In the genomic region with DNA sequence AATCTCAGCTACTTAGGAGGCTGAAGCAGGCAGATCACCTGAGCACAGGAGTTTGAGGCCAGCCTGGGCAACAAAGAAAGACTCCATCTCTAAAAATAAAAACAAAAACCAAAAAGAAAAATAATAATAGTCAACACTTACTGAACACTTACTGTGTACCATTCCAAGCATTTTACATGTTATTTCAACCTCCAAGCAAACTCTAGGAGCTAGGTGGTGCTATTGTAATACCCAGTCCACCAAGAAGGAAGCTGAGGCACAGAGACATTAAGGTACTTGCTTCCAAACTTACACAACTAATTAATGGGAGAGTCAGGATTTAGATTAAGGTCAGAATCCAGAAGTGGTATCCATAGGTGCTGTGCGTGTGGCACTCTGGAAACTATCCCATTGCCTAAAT, we compare ENCODE assay signal across 10 cellular contexts. TPM values are rescaled to one million over a fixed set of nuclear protein-coding genes. Genes with fewer than 3 reads are reported as not detected.
DNase-seq lines count a peak whose midpoint lies in the region; ATAC-seq, FAIRE-seq and TF ChIP-seq lines count a peak whose summit lies in the region.
"Had no signal": no experiment of that assay in that cellular context is flagged by ENCODE, and none has a peak within 500 bp of the region (broad histone marks: within the 10 kb centered on the region; RNA-seq: fewer than 3 reads in every experiment).

No MANE protein-coding gene starts in this region.

- no peak overlapping the region for H3K4me2 ChIP-seq in IMR-90 (ENCODE audit: low read depth, low read length)
- no peak overlapping the region for H3K4me2 ChIP-seq in astrocyte (ENCODE audit: low read length)

- BruUV-seq in IMR-90 (replicated peaks; lab: Mats Ljungman, UMichigan) = no TSS peak

- in situ Hi-C loops in IMR-90 (cut with MboI; ENCODE audit: low sequenced_read_pairs) = loop anchor here (10.0 kb wide), 1 partner anchor 263 kb away; no protein-coding TSS in a partner anchor

- H3K23ac ChIP-seq in IMR-90 (ENCODE audit: low read depth, low read length) = no peak overlapping the region

- H4K8ac ChIP-seq in IMR-90 (ENCODE audit: low read depth in 2 of 2, low read length in 2 of 2) = no peak overlapping the region

- CTCF ChIA-PET in IMR-90 (lab: Yijun Ruan, JAX) = interaction anchor here (0.6 to 2.8 kb wide), 5 partner anchors 32 to 326 kb away, joined by 3 to 10 read pairs (median 3); no protein-coding TSS in a partner anchor

- H3K4me3 Mint-ChIP-seq in astrocyte (ENCODE audit: unreplicated experiment) = no peak overlapping the region

- H2AK9ac ChIP-seq in IMR-90 (replicated peaks; ENCODE audit: low read depth, low read length, poor library complexity) = no peak overlapping the region

- no peaks in the 10 kb centered on the region for H3K27me3 Mint-ChIP-seq in astrocyte (ENCODE audit: low read depth, unreplicated experiment)

- dilution Hi-C loops in IMR-90 (cut with HindIII; ENCODE audit: low sequenced_read_pairs, unreplicated experiment) = no loop called here

- FAIRE-seq in astrocyte (lab: Jason Lieb, UNC) = no peak

- H2BK20ac ChIP-seq in IMR-90 (ENCODE audit: low read depth, low read length) = no peak overlapping the region

- H2BK15ac ChIP-seq in IMR-90 (ENCODE audit: low read depth, low read length) = no peak overlapping the region

- H3K9me3 ChIP-seq in IMR-90 (ENCODE audit: control insufficient read depth, insufficient read depth, low read length) = no peaks in the 10 kb centered on the region
- no peaks in the 10 kb centered on the region for H3K9me3 ChIP-seq in astrocyte (ENCODE audit: insufficient read depth, low read depth, low read length)
- H3K9me3 ChIP-seq in effector memory CD4-positive, alpha-beta T cell (ENCODE audit: control insufficient read depth, low read length) = no peaks in the 10 kb centered on the region

- no peak overlapping the region for H3K14ac ChIP-seq in IMR-90 (replicated peaks; ENCODE audit: low read depth, low read length)

- H3K4me1 ChIP-seq in IMR-90 (ENCODE audit: control insufficient read depth, insufficient read depth, low read length) = no peaks in the 10 kb centered on the region
- peaks cover 16% of the 10 kb centered on the region for H3K4me1 ChIP-seq in astrocyte (ENCODE audit: insufficient read depth, low read length)
- H3K4me1 ChIP-seq in effector memory CD4-positive, alpha-beta T cell (ENCODE audit: control insufficient read depth, insufficient read depth, low read length, poor library complexity, severe bottlenecking) = no peaks in the 10 kb centered on the region

- POLR2A ChIA-PET in IMR-90 (lab: Charles Lee; ENCODE audit: unreplicated experiment) = no interaction called here

- DNase-seq in DMS 273 treated with DMSO at 0.1 percent for 48 hours (lab: John Stamatoyannopoulos, UW) (peak; percentile 3), IMR-90 (peak; percentile 49), astrocyte (ENCODE audit: low read depth) (peak; percentile 48), lung microvascular endothelial cell (ENCODE audit: low read depth in 2 of 2) (peak; percentile 79 to 83), NCI-H2171 (lab: John Stamatoyannopoulos, UW) (no peak)
- no peak for DNase-seq in effector CD8-positive, alpha-beta T cell (lab: John Stamatoyannopoulos, UW)
- no peak for DNase-seq in effector memory CD4-positive, alpha-beta T cell
- DNase-seq: NCI-H446 had no signal

- H3K18ac ChIP-seq in IMR-90 (ENCODE audit: low read depth, low read length) = no peak overlapping the region

- no peak overlapping the region for H2BK5ac ChIP-seq in IMR-90 (ENCODE audit: low read depth, low read length, poor library complexity, severe bottlenecking)

- H2AFZ ChIP-seq in IMR-90 (replicated peaks; ENCODE audit: low read length, poor library complexity) (no peak overlapping the region), astrocyte (ENCODE audit: low read depth, low read length) (no peak overlapping the region)

- H3K36me3 ChIP-seq in IMR-90 (ENCODE audit: control insufficient read depth, insufficient read depth, low read length) (no peaks in the 10 kb centered on the region), astrocyte (ENCODE audit: insufficient read depth, low read length) (no peaks in the 10 kb centered on the region)
- H3K36me3 ChIP-seq in effector memory CD4-positive, alpha-beta T cell (ENCODE audit: control insufficient read depth, insufficient read depth, low read length) = no peaks in the 10 kb centered on the region

- H3K9me1 ChIP-seq in IMR-90 (ENCODE audit: insufficient read depth, low read length) = no peaks in the 10 kb centered on the region

- H3K9ac ChIP-seq in IMR-90 (ENCODE audit: low read depth, low read length) (no peak overlapping the region), astrocyte (ENCODE audit: low read length) (peak overlapping the region; percentile 30)

- no peak overlapping the region for H2BK120ac ChIP-seq in IMR-90 (ENCODE audit: low read depth, low read length)

- intact Hi-C loops in IMR-90 (cut with micrococcal nuclease) = loop anchor here (1.0 to 5.0 kb wide), 2 partner anchors 179 to 195 kb away; partner anchors contain the start of gene MMP14

- ATAC-seq in IMR-90 (ENCODE audit: low read depth) (peak; percentile 52), HG03139 (IDR thresholded peaks at IDR 0.05; ENCODE audit: unreplicated experiment) (no peak)

- TF ChIP-seq POLR2A in IMR-90 (IDR thresholded peaks at IDR 0.05; ENCODE audit: low read depth, low read length) = no peak

- H3K27me3 ChIP-seq in IMR-90 (ENCODE audit: control insufficient read depth, insufficient read depth, low read length) (no peaks in the 10 kb centered on the region), astrocyte (ENCODE audit: insufficient read depth, low read length) (no peaks in the 10 kb centered on the region)
- no peaks in the 10 kb centered on the region for H3K27me3 ChIP-seq in effector memory CD4-positive, alpha-beta T cell (replicated peaks; ENCODE audit: control insufficient read depth, insufficient read depth, low read length, poor library complexity, severe bottlenecking)

- H3K27ac Mint-ChIP-seq in astrocyte (ENCODE audit: unreplicated experiment) = peak overlapping the region; percentile 18

- H3K4ac ChIP-seq in IMR-90 (ENCODE audit: low read depth, low read length) = no peak overlapping the region

- peak; percentile 60 for TF ChIP-seq RAD21 in IMR-90 (IDR thresholded peaks at IDR 0.05; ENCODE audit: low read length)

- H3K79me2 ChIP-seq in astrocyte (ENCODE audit: insufficient read depth, low read length) = no peaks in the 10 kb centered on the region

- no CpG with 5 or more reads among the region's 1 CpG for WGBS in IMR-90 (ENCODE audit: extremely low coverage in 2 of 2, insufficient read length in 1 of 2), 2 experiments

- no peak overlapping the region for H2AK5ac ChIP-seq in IMR-90 (ENCODE audit: low read depth, low read length)

- H3K79me1 ChIP-seq in IMR-90 (ENCODE audit: low read depth in 1 of 2, low read length in 2 of 2) = no peaks in the 10 kb centered on the region

- H3K4me3 ChIP-seq in IMR-90 (ENCODE audit: insufficient read depth, low read depth, low read length) = no peak overlapping the region
- H3K4me3 ChIP-seq in astrocyte (ENCODE audit: insufficient read depth, low read depth, low read length) = no peak overlapping the region
- H3K4me3 ChIP-seq in effector memory CD4-positive, alpha-beta T cell (ENCODE audit: insufficient read depth, low read depth, low read length, poor library complexity, severe bottlenecking) = no peak overlapping the region

- H3K56ac ChIP-seq in IMR-90 (ENCODE audit: extremely low read depth, insufficient read depth, low read length) = no peak overlapping the region

- H3K9me3 Mint-ChIP-seq in astrocyte (ENCODE audit: unreplicated experiment) = no peaks in the 10 kb centered on the region

- H4K20me1 ChIP-seq in IMR-90 (ENCODE audit: insufficient read depth, low read length) (no peaks in the 10 kb centered on the region), astrocyte (ENCODE audit: insufficient read depth, low read length) (no peaks in the 10 kb centered on the region)

- no peak overlapping the region for H4K5ac ChIP-seq in IMR-90 (ENCODE audit: low read depth, low read length)

- peak; percentile 56 for TF ChIP-seq CTCF in IMR-90 (conservative IDR thresholded peaks at IDR 0.05; ENCODE audit: low read depth, low read length)
- TF ChIP-seq CTCF in astrocyte (IDR thresholded peaks at IDR 0.05; ENCODE audit: insufficient read depth, low read depth, low read length) = peak; percentile 32

- no peak overlapping the region for H4K91ac ChIP-seq in IMR-90 (ENCODE audit: insufficient read depth, low read depth, low read length)

- no peaks in the 10 kb centered on the region for H3K36me3 Mint-ChIP-seq in astrocyte (ENCODE audit: low read depth, unreplicated experiment)

- H3K27ac ChIP-seq in IMR-90 (ENCODE audit: insufficient read depth, low read length) = no peak overlapping the region
- H3K27ac ChIP-seq in astrocyte (ENCODE audit: low read depth, low read length) = peak overlapping the region; percentile 46
- no peak overlapping the region for H3K27ac ChIP-seq in effector memory CD4-positive, alpha-beta T cell (ENCODE audit: insufficient read depth, low read length, poor library complexity, severe bottlenecking)

- H3K4me1 Mint-ChIP-seq in astrocyte (ENCODE audit: low read depth, unreplicated experiment) = peaks cover 23% of the 10 kb centered on the region

TF ChIP-seq in IMR-90, 13 proteins besides CTCF, POLR2A, EP300 and RAD21 (continues in another document):
- peak; percentile 35; the same call in 1 of the 2 replicates for TF ChIP-seq SMC3 (IDR thresholded peaks at IDR 0.05; ENCODE audit: low read depth, low read length)
- TF ChIP-seq RFX5 (IDR thresholded peaks at IDR 0.05; ENCODE audit: low read depth, low read length) = no peak
- no peak for TF ChIP-seq ELK1 (IDR thresholded peaks at IDR 0.05; ENCODE audit: borderline replicate concordance, low read depth, low read length)

RNA-seq across cellular contexts. Expression of gene OR6J1, which starts 13.7 kb away (rescaled TPM):
- total RNA-seq in IMR-90 (2012; rRNA removed) (not detected in 2 replicates), astrocyte (not detected in 2 replicates), lung microvascular endothelial cell (not detected in 2 replicates)
- polyA plus RNA-seq in IMR-90 (2012; rRNA removed) = not detected in 2 replicates
- polyA plus RNA-seq in IMR-90 (2012; cell fraction: cytosol; rRNA removed) = not detected in 2 replicates
- polyA plus RNA-seq in IMR-90 (2012; cell fraction: nucleus; rRNA removed; ENCODE audit: low replicate concordance) = not detected in 2 replicates
- polyA plus RNA-seq: adipose tissue had no signal

RNA-seq across cellular contexts. Expression of gene ABHD4, which starts 59.8 kb away (rescaled TPM):
- total RNA-seq in IMR-90 (2012; rRNA removed) = 5.0 and 5.3 TPM in 2 replicates
- polyA plus RNA-seq in IMR-90 (2012; rRNA removed) = 21.8 and 22.0 TPM in 2 replicates
- 13.3 and 23.6 TPM in 2 replicates for polyA plus RNA-seq in IMR-90 (2012; cell fraction: cytosol; rRNA removed)
- polyA plus RNA-seq in IMR-90 (2012; cell fraction: nucleus; rRNA removed; ENCODE audit: low replicate concordance) = 22.2 and 25.4 TPM in 2 replicates
- total RNA-seq in astrocyte = 46.9 and 52.4 TPM in 2 replicates
- total RNA-seq in lung microvascular endothelial cell = 4.6 and 8.3 TPM in 2 replicates

Comparison
In these comparisons a context has a peak if more than half of its experiments do, and no peak if none do; other contexts are left out.
1. DNase-seq: peak in DMS 273 treated with DMSO at 0.1 percent for 48 hours (single experiment), IMR-90 (single experiment), astrocyte (single experiment) and lung microvascular endothelial cell (2 of 2); none in effector CD8-positive, alpha-beta T cell (single experiment), NCI-H2171 (single experiment) and effector memory CD4-positive, alpha-beta T cell (0 of 3).